Comparison of ENCODE assay signal across 7 cellular contexts in genomic region chr6:84774174-84775158, GRCh38. TPM values are rescaled to one million over a fixed set of nuclear protein-coding genes. Genes with fewer than 3 reads are reported as not detected.
A peak's percentile ranks its signal among the peaks of the same experiment; 100 is the strongest.
DNase-seq lines count a peak whose midpoint lies in the region; ATAC-seq lines count a peak whose summit lies in the region.

No MANE protein-coding gene starts in this region.

- H3K27me3 ChIP-seq in right cardiac atrium (ENCODE audit: control insufficient read depth, insufficient read depth) (no peaks in the 10 kb centered on the region), skeletal muscle tissue (ENCODE audit: control insufficient read depth in 3 of 3, insufficient read depth in 3 of 3, low read length in 3 of 3) (peaks cover 37 to 69% (median 43%) of the 10 kb centered on the region in 3 donors)

- H3K9me3 ChIP-seq in right cardiac atrium (ENCODE audit: control insufficient read depth, low read length) (no peaks in the 10 kb centered on the region), skeletal muscle tissue (ENCODE audit: control insufficient read depth in 3 of 3, low read length in 3 of 3) (peaks cover 0 to 2% (median 0%) of the 10 kb centered on the region in 3 donors)

- no peaks in the 10 kb centered on the region for H3K36me3 ChIP-seq in skeletal muscle tissue (ENCODE audit: control insufficient read depth in 3 of 3, insufficient read depth in 3 of 3, low read length in 3 of 3)

- H3K9ac ChIP-seq in skeletal muscle tissue (ENCODE audit: low read depth in 1 of 3, low read length in 3 of 3) = peak overlapping the region in 2 of 3 donors; percentile 3 to 68

- intact Hi-C loops in right cardiac atrium (cut with DNase I) = loop anchor here in 1 of 4 donors (10.0 kb wide), 1 partner anchor 350 kb away; no protein-coding TSS in a partner anchor

- H3K4me3 ChIP-seq in right cardiac atrium (ENCODE audit: low read length) (peak overlapping the region; percentile 55), skeletal muscle tissue (ENCODE audit: low read length in 3 of 3) (peak overlapping the region; percentile 39 to 66 (median 61))

- H3K27ac ChIP-seq in right cardiac atrium (ENCODE audit: low read length) = peak overlapping the region; percentile 33
- peak overlapping the region; percentile 9 for H3K27ac ChIP-seq in skeletal muscle tissue (ENCODE audit: low read depth, low read length)

- DNase-seq in activated T-cell treated with anti-CD3 and anti-CD28 coated beads, Interleukin-2, amount 50 U/mL, for 48 hours = peak; percentile 53 to 61
- DNase-seq in right cardiac atrium = peak; percentile 74 to 90 (median 89)
- no peak for DNase-seq in NCI-H1048 (lab: John Stamatoyannopoulos, UW)

- peak; percentile 53 for ATAC-seq in GM18867 (IDR thresholded peaks at IDR 0.05; ENCODE audit: unreplicated experiment)
- peak; percentile 71 for ATAC-seq in HG02943 (IDR thresholded peaks at IDR 0.05; ENCODE audit: low read depth, unreplicated experiment)
- peak; percentile 88 to 92 for ATAC-seq in right cardiac atrium
- ATAC-seq in GM18517 (IDR thresholded peaks at IDR 0.05; ENCODE audit: unreplicated experiment) = no peak

- H3K4me1 ChIP-seq in right cardiac atrium (ENCODE audit: control insufficient read depth, insufficient read depth, low read length) (no peaks in the 10 kb centered on the region), skeletal muscle tissue (ENCODE audit: control insufficient read depth in 3 of 3, insufficient read depth in 3 of 3, low read length in 3 of 3) (peaks cover 0 to 3% (median 3%) of the 10 kb centered on the region in 3 donors)

- 2% methylated on average over 87 of the region's 87 CpGs for WGBS in right cardiac atrium

RNA-seq across cellular contexts. Expression of gene TBX18, which starts 10.1 kb away (rescaled TPM):
- 10 to 100 TPM in 1 of 4 donors, 1 to 10 TPM in 3; 8.7 to 10.4 (median 9.5) TPM for total RNA-seq in right cardiac atrium
- 5.7 TPM for polyA plus RNA-seq in right cardiac atrium
- total RNA-seq in skeletal muscle tissue = 22.4 TPM
